In genomic region chr7:117011419-117012260, GRCh38 we compare ENCODE assay signal across 10 cellular contexts. TPM values are rescaled to one million over a fixed set of nuclear protein-coding genes. Genes with fewer than 3 reads are reported as not detected.
DNase-seq lines count a peak whose midpoint lies in the region; ATAC-seq, FAIRE-seq and TF ChIP-seq lines count a peak whose summit lies in the region.
"Had no signal": no experiment of that assay in that cellular context is flagged by ENCODE, and none has a peak within 500 bp of the region (broad histone marks: within the 10 kb centered on the region; RNA-seq: fewer than 3 reads in every experiment).

No MANE protein-coding gene starts in this region.

- H3K27me3 Mint-ChIP-seq in activated T-helper 17 cell treated with anti-CD3 and anti-CD28 coated beads, Interleukin-2, amount 50 U/mL, for 72 hours, result no peaks in the 10 kb centered on the region

- DNase-seq in GM10248 (ENCODE audit: extremely low spot score) (peak; percentile 59), NCI-H1436 (lab: John Stamatoyannopoulos, UW) (no peak), GM19240 (ENCODE audit: insufficient read length, low spot score) (no peak), frontal cortex (ENCODE audit: low spot score in 2 of 2) (no peak), DMS114 treated with DMSO at 0.1 percent for 48 hours (lab: John Stamatoyannopoulos, UW; ENCODE audit: unreplicated experiment) (no peak)
- DNase-seq: NCI-H2029 treated with DMSO at 0.1 percent for 48 hours had no signal

- peaks cover 7% of the 10 kb centered on the region for H3K36me3 Mint-ChIP-seq in activated T-helper 17 cell treated with anti-CD3 and anti-CD28 coated beads, Interleukin-2, amount 50 U/mL, for 72 hours (ENCODE audit: low read depth)

- CTCF ChIA-PET in GM10248 (lab: Yijun Ruan, JAX), result interaction anchor here (0.9 to 10.0 kb wide), 19 partner anchors 11 to 113 kb away, joined by 3 to 126 read pairs (median 4); no protein-coding TSS in a partner anchor

- no peak for FAIRE-seq in frontal cortex (lab: Jason Lieb, UNC)
- FAIRE-seq: endothelial cell of umbilical vein had no signal

- peaks cover 48% of the 10 kb centered on the region for H3K4me1 Mint-ChIP-seq in activated T-helper 17 cell treated with anti-CD3 and anti-CD28 coated beads, Interleukin-2, amount 50 U/mL, for 72 hours

- peak overlapping the region; percentile 75 for H3K27ac Mint-ChIP-seq in activated T-helper 17 cell treated with anti-CD3 and anti-CD28 coated beads, Interleukin-2, amount 50 U/mL, for 72 hours

- ATAC-seq in GM19324 (IDR thresholded peaks at IDR 0.05; ENCODE audit: low FRiP score, unreplicated experiment) (peak; percentile 82), HG02973 (IDR thresholded peaks at IDR 0.05; ENCODE audit: unreplicated experiment) (peak; percentile 81)
- ATAC-seq in activated T-helper 17 cell treated with anti-CD3 and anti-CD28 coated beads, Interleukin-2, amount 50 U/mL, for 72 hours (replicated peaks), result peak; percentile 72

- peak overlapping the region; percentile 67 for H3K4me3 Mint-ChIP-seq in activated T-helper 17 cell treated with anti-CD3 and anti-CD28 coated beads, Interleukin-2, amount 50 U/mL, for 72 hours

- TF ChIP-seq CTCF in GM10248 (IDR thresholded peaks at IDR 0.05; ENCODE audit: control extremely low read depth, extremely low read depth, low read depth, missing control alignments), result no peak

- H3K9me3 Mint-ChIP-seq in activated T-helper 17 cell treated with anti-CD3 and anti-CD28 coated beads, Interleukin-2, amount 50 U/mL, for 72 hours, result no peaks in the 10 kb centered on the region

- POLR2A ChIA-PET in GM10248 (lab: Yijun Ruan, JAX), result interaction anchor here (0.6 kb wide), 1 partner anchor 71 kb away, joined by 3 read pairs; no protein-coding TSS in a partner anchor

RNA-seq across cellular contexts. Expression of gene ST7, which starts 58.3 kb away (rescaled TPM):
- 10 to 100 TPM; 12.5 to 14.4 TPM for total RNA-seq in activated T-helper 17 cell treated with anti-CD3 and anti-CD28 coated beads, Interleukin-2, amount 50 U/mL, for 72 hours
- total RNA-seq in frontal cortex, result 69.7 TPM
